Comparison of ENCODE assay signal across 19 cellular contexts in genomic region chr3:157051055-157051454, GRCh38.
A peak's percentile ranks its signal among the peaks of the same experiment; 100 is the strongest.
DNase-seq lines count a peak whose midpoint lies in the region; ATAC-seq and TF ChIP-seq lines count a peak whose summit lies in the region.
"Had no signal": no experiment of that assay in that cellular context is flagged by ENCODE, and none has a peak within 500 bp of the region (broad histone marks: within the 10 kb centered on the region; RNA-seq: fewer than 3 reads in every experiment).

No MANE protein-coding gene starts in this region.

- no peaks in the 10 kb centered on the region for H3K4me1 Mint-ChIP-seq in activated CD8-positive, alpha-beta T cell treated with anti-CD3 and anti-CD28 coated beads for 36 hours (ENCODE audit: low read depth)
- peaks cover 10% of the 10 kb centered on the region for H3K4me1 Mint-ChIP-seq in stimulated activated memory B cell treated with anti-CD40 and anti-IgM and Interleukin-4, amounts not matched to agents 10 μg/mL and 1 μg/mL and 100 μg/mL, for 72 hours

- H3K27ac ChIP-seq in caudate nucleus (ENCODE audit: low read depth, low read length) = no peak overlapping the region
- H3K27ac ChIP-seq: GM23248, Peyer's patch had no signal

- ATAC-seq in GM18502 (IDR thresholded peaks at IDR 0.05; ENCODE audit: poor library complexity, unreplicated experiment) (peak; percentile 76), GM21526 (IDR thresholded peaks at IDR 0.05; ENCODE audit: low FRiP score, unreplicated experiment) (peak; percentile 62), HG02678 (IDR thresholded peaks at IDR 0.05; ENCODE audit: unreplicated experiment) (peak; percentile 69), HG03432 (IDR thresholded peaks at IDR 0.05; ENCODE audit: unreplicated experiment) (peak; percentile 64)
- ATAC-seq in activated CD8-positive, alpha-beta T cell treated with anti-CD3 and anti-CD28 coated beads for 36 hours = no peak
- no peak for ATAC-seq in stimulated activated memory B cell treated with anti-CD40 and anti-IgM and Interleukin-4, amounts not matched to agents 10 μg/mL and 1 μg/mL and 100 μg/mL, for 72 hours

- TF ChIP-seq CTCF in activated CD8-positive, alpha-beta T cell treated with anti-CD3 and anti-CD28 coated beads for 36 hours (IDR thresholded peaks at IDR 0.05) = no peak

- CTCF ChIA-PET in activated CD8-positive, alpha-beta T cell treated with anti-CD3 and anti-CD28 coated beads for 36 hours (lab: Charles Lee) = interaction anchor here (1.2 to 2.8 kb wide), 5 partner anchors 8 to 86 kb away, joined by 3 to 8 read pairs (median 5); no protein-coding TSS in a partner anchor

- H3K27me3 Mint-ChIP-seq in activated CD8-positive, alpha-beta T cell treated with anti-CD3 and anti-CD28 coated beads for 36 hours = peaks cover 5% of the 10 kb centered on the region
- H3K27me3 Mint-ChIP-seq in stimulated activated memory B cell treated with anti-CD40 and anti-IgM and Interleukin-4, amounts not matched to agents 10 μg/mL and 1 μg/mL and 100 μg/mL, for 72 hours = no peaks in the 10 kb centered on the region

- DNase-seq in activated CD8-positive, alpha-beta T cell treated with anti-CD3 and anti-CD28 coated beads for 36 hours = no peak
- DNase-seq in NCI-H1048 (lab: John Stamatoyannopoulos, UW) = no peak
- DNase-seq in caudate nucleus (lab: John Stamatoyannopoulos, UW) = no peak
- DNase-seq: C1 segment of cervical spinal cord, GM23248, KG1, NCI-H1092 treated with DMSO at 0.1 percent for 48 hours, NCI-H1694 treated with DMSO at 0.1 percent for 48 hours, NCI-H446 treated with DMSO at 0.1 percent for 48 hours, NCI-H774, Peyer's patch, Right ventricle myocardium superior, SK-N-SH, T-helper 1 cell had no signal

- H3K9me3 Mint-ChIP-seq in activated CD8-positive, alpha-beta T cell treated with anti-CD3 and anti-CD28 coated beads for 36 hours = no peaks in the 10 kb centered on the region
- H3K9me3 Mint-ChIP-seq in stimulated activated memory B cell treated with anti-CD40 and anti-IgM and Interleukin-4, amounts not matched to agents 10 μg/mL and 1 μg/mL and 100 μg/mL, for 72 hours = no peaks in the 10 kb centered on the region

- no peak overlapping the region for H3K27ac Mint-ChIP-seq in activated CD8-positive, alpha-beta T cell treated with anti-CD3 and anti-CD28 coated beads for 36 hours
- H3K27ac Mint-ChIP-seq in stimulated activated memory B cell treated with anti-CD40 and anti-IgM and Interleukin-4, amounts not matched to agents 10 μg/mL and 1 μg/mL and 100 μg/mL, for 72 hours = no peak overlapping the region

- H3K4me3 Mint-ChIP-seq in activated CD8-positive, alpha-beta T cell treated with anti-CD3 and anti-CD28 coated beads for 36 hours = no peak overlapping the region
- no peak overlapping the region for H3K4me3 Mint-ChIP-seq in stimulated activated memory B cell treated with anti-CD40 and anti-IgM and Interleukin-4, amounts not matched to agents 10 μg/mL and 1 μg/mL and 100 μg/mL, for 72 hours

- POLR2A ChIA-PET in activated CD8-positive, alpha-beta T cell treated with anti-CD3 and anti-CD28 coated beads for 36 hours (lab: Charles Lee) = no interaction called here

- intact Hi-C loops in activated CD8-positive, alpha-beta T cell treated with anti-CD3 and anti-CD28 coated beads for 36 hours (cut with micrococcal nuclease) = no loop called here

- no peaks in the 10 kb centered on the region for H3K36me3 Mint-ChIP-seq in activated CD8-positive, alpha-beta T cell treated with anti-CD3 and anti-CD28 coated beads for 36 hours (ENCODE audit: low read depth)
- H3K36me3 Mint-ChIP-seq in stimulated activated memory B cell treated with anti-CD40 and anti-IgM and Interleukin-4, amounts not matched to agents 10 μg/mL and 1 μg/mL and 100 μg/mL, for 72 hours = no peaks in the 10 kb centered on the region

Comparison
In these comparisons a context has a peak if more than half of its experiments do, and no peak if none do; other contexts are left out.
1. ATAC-seq: peak in GM18502 (single experiment), GM21526 (single experiment), HG02678 (single experiment) and HG03432 (single experiment); none in activated CD8-positive, alpha-beta T cell treated with anti-CD3 and anti-CD28 coated beads for 36 hours (single experiment) and stimulated activated memory B cell treated with anti-CD40 and anti-IgM and Interleukin-4, amounts not matched to agents 10 μg/mL and 1 μg/mL and 100 μg/mL, for 72 hours (single experiment).